9 cellular contexts compared by ENCODE assay signal in the genomic region with DNA sequence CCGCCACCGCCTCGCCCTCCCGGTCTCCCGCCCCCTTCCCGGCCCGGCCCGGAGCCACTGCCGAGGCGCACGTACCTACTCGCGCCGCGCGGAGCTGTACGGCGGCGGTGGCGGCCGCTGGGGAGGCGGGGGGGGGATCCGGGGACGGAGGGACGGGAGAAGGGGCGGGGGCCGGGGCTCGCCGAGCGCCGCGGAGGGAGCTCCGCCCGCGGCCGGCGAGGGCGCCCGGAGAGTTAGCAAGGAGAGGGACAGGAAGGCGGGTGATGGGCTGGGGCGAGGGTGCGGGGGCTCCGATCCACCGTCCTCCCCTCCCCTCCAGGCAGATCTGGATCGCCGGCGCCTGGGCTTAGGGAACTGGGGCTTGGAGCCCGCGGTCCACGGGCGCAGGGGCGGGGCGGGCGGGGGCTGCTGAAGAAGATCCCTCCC. TPM values are rescaled to one million over a fixed set of nuclear protein-coding genes. Genes with fewer than 3 reads are reported as not detected.
DNase-seq lines count a peak whose midpoint lies in the region; ATAC-seq and TF ChIP-seq lines count a peak whose summit lies in the region.
"Had no signal": no experiment of that assay in that cellular context is flagged by ENCODE, and none has a peak within 500 bp of the region (broad histone marks: within the 10 kb centered on the region; RNA-seq: fewer than 3 reads in every experiment).

No MANE protein-coding gene starts in this region.

- peaks cover 25% of the 10 kb centered on the region for H3K27me3 ChIP-seq in transverse colon

- peaks cover 44% of the 10 kb centered on the region for H3K27me3 Mint-ChIP-seq in activated CD8-positive, alpha-beta memory T cell treated with anti-CD3 and anti-CD28 coated beads, Interleukin-2, amount 10 ng/mL, durations not matched to agents 7 days and 5 days
- peaks cover 38% of the 10 kb centered on the region for H3K27me3 Mint-ChIP-seq in activated CD8-positive, alpha-beta T cell treated with anti-CD3 and anti-CD28 coated beads, Interleukin-2, amount 10 ng/mL, durations not matched to agents 7 days and 5 days (ENCODE audit: low read depth)

- intact Hi-C loops in transverse colon (cut with DNase I; ENCODE audit: low total_unique reads) = no loop called here

- DNase-seq in activated CD8-positive, alpha-beta memory T cell treated with anti-CD3 and anti-CD28 coated beads, Interleukin-2, amount 10 ng/mL, durations not matched to agents 7 days and 5 days = no peak
- DNase-seq in activated CD8-positive, alpha-beta memory T cell treated with anti-CD3 and anti-CD28 coated beads for 24 hours = no peak
- peak; percentile 24 for DNase-seq in activated CD8-positive, alpha-beta T cell treated with anti-CD3 and anti-CD28 coated beads, Interleukin-2, amount 10 ng/mL, durations not matched to agents 7 days and 5 days
- DNase-seq in transverse colon (no peak), SKM-1 treated with dmso at 0.1 percent for 144 hours (lab: John Stamatoyannopoulos, UW; ENCODE audit: unreplicated experiment) (no peak), DMS79 treated with DMSO at 0.1 percent for 48 hours (lab: John Stamatoyannopoulos, UW) (no peak)

- no peak for TF ChIP-seq EP300 in transverse colon (IDR thresholded peaks at IDR 0.05; ENCODE audit: low read depth)

- CTCF ChIA-PET in activated CD8-positive, alpha-beta memory T cell treated with anti-CD3 and anti-CD28 coated beads, Interleukin-2, amount 10 ng/mL, durations not matched to agents 7 days and 5 days (lab: Charles Lee) = interaction anchor here (1.2 to 1.7 kb wide), 3 partner anchors 26 to 77 kb away, joined by 4 to 6 read pairs (median 5); no protein-coding TSS in a partner anchor
- CTCF ChIA-PET in activated CD8-positive, alpha-beta T cell treated with anti-CD3 and anti-CD28 coated beads, Interleukin-2, amount 10 ng/mL, durations not matched to agents 7 days and 5 days (lab: Charles Lee) = interaction anchor here (0.7 to 2.4 kb wide), 3 partner anchors 8 to 77 kb away, joined by 3 to 11 read pairs (median 4); no protein-coding TSS in a partner anchor

- no peak overlapping the region for H3K4me3 Mint-ChIP-seq in activated CD8-positive, alpha-beta memory T cell treated with anti-CD3 and anti-CD28 coated beads, Interleukin-2, amount 10 ng/mL, durations not matched to agents 7 days and 5 days
- H3K4me3 Mint-ChIP-seq in activated CD8-positive, alpha-beta T cell treated with anti-CD3 and anti-CD28 coated beads, Interleukin-2, amount 10 ng/mL, durations not matched to agents 7 days and 5 days = peak overlapping the region; percentile 34

- peak; percentile 57 for ATAC-seq in activated CD8-positive, alpha-beta memory T cell treated with anti-CD3 and anti-CD28 coated beads, Interleukin-2, amount 10 ng/mL, durations not matched to agents 7 days and 5 days
- peak; percentile 52 for ATAC-seq in activated CD8-positive, alpha-beta T cell treated with anti-CD3 and anti-CD28 coated beads, Interleukin-2, amount 10 ng/mL, durations not matched to agents 7 days and 5 days
- ATAC-seq in GM21423 (IDR thresholded peaks at IDR 0.05; ENCODE audit: unreplicated experiment) = no peak

- POLR2A ChIA-PET in activated CD8-positive, alpha-beta T cell treated with anti-CD3 and anti-CD28 coated beads, Interleukin-2, amount 10 ng/mL, durations not matched to agents 7 days and 5 days (lab: Charles Lee) = no interaction called here

- no peaks in the 10 kb centered on the region for H3K36me3 ChIP-seq in transverse colon
- H3K36me3 ChIP-seq: SJSA1 had no signal

- no peaks in the 10 kb centered on the region for H3K9me3 Mint-ChIP-seq in activated CD8-positive, alpha-beta memory T cell treated with anti-CD3 and anti-CD28 coated beads, Interleukin-2, amount 10 ng/mL, durations not matched to agents 7 days and 5 days (ENCODE audit: low read depth)
- no peaks in the 10 kb centered on the region for H3K9me3 Mint-ChIP-seq in activated CD8-positive, alpha-beta T cell treated with anti-CD3 and anti-CD28 coated beads, Interleukin-2, amount 10 ng/mL, durations not matched to agents 7 days and 5 days (ENCODE audit: insufficient read depth)

- peaks cover 7 to 24% (median 22%) of the 10 kb centered on the region in 4 donors for H3K4me1 ChIP-seq in transverse colon

- peak overlapping the region in 1 of 4 donors; percentile 17 for H3K27ac ChIP-seq in transverse colon
- H3K27ac ChIP-seq: SJSA1 had no signal

- no peak overlapping the region for H3K27ac Mint-ChIP-seq in activated CD8-positive, alpha-beta memory T cell treated with anti-CD3 and anti-CD28 coated beads, Interleukin-2, amount 10 ng/mL, durations not matched to agents 7 days and 5 days
- H3K27ac Mint-ChIP-seq in activated CD8-positive, alpha-beta T cell treated with anti-CD3 and anti-CD28 coated beads, Interleukin-2, amount 10 ng/mL, durations not matched to agents 7 days and 5 days = no peak overlapping the region

- no CpG with 5 or more reads among the region's 54 CpGs for WGBS in transverse colon (ENCODE audit: low coverage in 1 of 2), 2 donors

- TF ChIP-seq POLR2A in transverse colon (IDR thresholded peaks at IDR 0.05) = no peak

- TF ChIP-seq CTCF in transverse colon (IDR thresholded peaks at IDR 0.05) = no peak

- no peaks in the 10 kb centered on the region for H3K36me3 Mint-ChIP-seq in activated CD8-positive, alpha-beta memory T cell treated with anti-CD3 and anti-CD28 coated beads, Interleukin-2, amount 10 ng/mL, durations not matched to agents 7 days and 5 days
- no peaks in the 10 kb centered on the region for H3K36me3 Mint-ChIP-seq in activated CD8-positive, alpha-beta T cell treated with anti-CD3 and anti-CD28 coated beads, Interleukin-2, amount 10 ng/mL, durations not matched to agents 7 days and 5 days (ENCODE audit: low read depth)

- H3K4me1 Mint-ChIP-seq in activated CD8-positive, alpha-beta memory T cell treated with anti-CD3 and anti-CD28 coated beads, Interleukin-2, amount 10 ng/mL, durations not matched to agents 7 days and 5 days = peaks cover 12% of the 10 kb centered on the region
- H3K4me1 Mint-ChIP-seq in activated CD8-positive, alpha-beta T cell treated with anti-CD3 and anti-CD28 coated beads, Interleukin-2, amount 10 ng/mL, durations not matched to agents 7 days and 5 days (ENCODE audit: low read depth) = peaks cover 11% of the 10 kb centered on the region

- H3K4me3 ChIP-seq in iPS-11a (ENCODE audit: low read depth, low read length) (peak overlapping the region; percentile 49), transverse colon (peak overlapping the region; percentile 11 to 53 (median 42))
- H3K4me3 ChIP-seq: SJSA1 had no signal

- H3K9me3 ChIP-seq in transverse colon = no peaks in the 10 kb centered on the region
- H3K9me3 ChIP-seq: SJSA1 had no signal

- in situ Hi-C loops in transverse colon (cut with MboI; ENCODE audit: low pct_ligation_motif_present in 1 of 4, low pct_unique_long_range_greater_than_20kb in 1 of 4, low sequenced_read_pairs in 3 of 4) = no loop called here

RNA-seq across cellular contexts. Expression of a gene that starts 0.5 kb away (rescaled TPM):
- under 1 TPM; 0.45 to 0.55 TPM for total RNA-seq in activated CD8-positive, alpha-beta memory T cell treated with anti-CD3 and anti-CD28 coated beads, Interleukin-2, amount 10 ng/mL, durations not matched to agents 7 days and 5 days
- 1 to 10 TPM in 1 of 2 experiments, under 1 TPM in 1; 0.39 to 1.1 TPM for total RNA-seq in activated CD8-positive, alpha-beta T cell treated with anti-CD3 and anti-CD28 coated beads, Interleukin-2, amount 10 ng/mL, durations not matched to agents 7 days and 5 days
- total RNA-seq in transverse colon = 10 to 100 TPM in 1 of 4 donors, 1 to 10 TPM in 1, under 1 TPM in 1, not detected in 1; 0.96 to 10.5 (median 4.0) TPM
- total RNA-seq: SJSA1 had no signal

RNA-seq across cellular contexts. Expression of a gene that starts 17.9 kb away (rescaled TPM):
- total RNA-seq in activated CD8-positive, alpha-beta memory T cell treated with anti-CD3 and anti-CD28 coated beads, Interleukin-2, amount 10 ng/mL, durations not matched to agents 7 days and 5 days = not detected
- total RNA-seq in activated CD8-positive, alpha-beta T cell treated with anti-CD3 and anti-CD28 coated beads, Interleukin-2, amount 10 ng/mL, durations not matched to agents 7 days and 5 days = not detected
- total RNA-seq in transverse colon = under 1 TPM in 2 of 4 donors, not detected in 2; 0.32 to 0.55 TPM
- total RNA-seq: SJSA1 had no signal

RNA-seq across cellular contexts. Expression of a gene that starts 40.5 kb away (rescaled TPM):
- total RNA-seq in activated CD8-positive, alpha-beta memory T cell treated with anti-CD3 and anti-CD28 coated beads, Interleukin-2, amount 10 ng/mL, durations not matched to agents 7 days and 5 days = under 1 TPM in 1 of 2 experiments, not detected in 1; 0.67 TPM
- under 1 TPM in 1 of 2 experiments, not detected in 1; 0.18 TPM for total RNA-seq in activated CD8-positive, alpha-beta T cell treated with anti-CD3 and anti-CD28 coated beads, Interleukin-2, amount 10 ng/mL, durations not matched to agents 7 days and 5 days
- not detected for total RNA-seq in transverse colon
